ENCODE assay signal across 14 cellular contexts in genomic region chr2:60958800-60959199, GRCh38. TPM values are rescaled to one million over a fixed set of nuclear protein-coding genes. Genes with fewer than 3 reads are reported as not detected.
DNase-seq lines count a peak whose midpoint lies in the region; ATAC-seq and TF ChIP-seq lines count a peak whose summit lies in the region.
"Had no signal": no experiment of that assay in that cellular context is flagged by ENCODE, and none has a peak within 500 bp of the region (broad histone marks: within the 10 kb centered on the region; RNA-seq: fewer than 3 reads in every experiment).

No MANE protein-coding gene starts in this region.

- H3K4me1 ChIP-seq in OCI-LY7 (ENCODE audit: insufficient read depth, low read length, poor library complexity, severe bottlenecking) (no peaks in the 10 kb centered on the region), sigmoid colon (no peaks in the 10 kb centered on the region)
- H3K4me1 ChIP-seq: Peyer's patch had no signal

- H3K4me2 ChIP-seq in OCI-LY7 (ENCODE audit: low read length): no peak overlapping the region

- no peak for TF ChIP-seq EP300 in sigmoid colon (IDR thresholded peaks at IDR 0.05)

- CTCF ChIA-PET in OCI-LY7 (lab: Charles Lee; ENCODE audit: unreplicated experiment): no interaction called here

- H3K4me3 ChIP-seq in AG09309 (ENCODE audit: control insufficient read depth, low read depth, low read length) (no peak overlapping the region), epithelial cell of proximal tubule (ENCODE audit: low read depth, low read length) (no peak overlapping the region), OCI-LY7 (ENCODE audit: low read depth, low read length, poor library complexity, severe bottlenecking) (no peak overlapping the region), sigmoid colon (no peak overlapping the region)
- H3K4me3 ChIP-seq: Peyer's patch had no signal

- no peak for TF ChIP-seq POLR2A in sigmoid colon (IDR thresholded peaks at IDR 0.05)

- H3K27me3 ChIP-seq in sigmoid colon: no peaks in the 10 kb centered on the region
- H3K27me3 ChIP-seq: Peyer's patch had no signal

- H3K36me3 ChIP-seq in OCI-LY7 (ENCODE audit: insufficient read depth, low read length) (peaks cover 4% of the 10 kb centered on the region; the same call in 1 of the 2 replicates), sigmoid colon (peaks cover 0 to 7% (median 0%) of the 10 kb centered on the region in 4 donors)

- DNase-seq in AG09309 (ENCODE audit: low read depth) (peak; percentile 20), M059J (ENCODE audit: low read depth) (peak; percentile 79), epithelial cell of proximal tubule (ENCODE audit: low read depth) (peak; percentile 71), non-pigmented ciliary epithelial cell (ENCODE audit: low read depth) (peak; percentile 40), OCI-LY7 (ENCODE audit: low spot score) (no peak), sigmoid colon (no peak)
- DNase-seq: activated naive CD8-positive, alpha-beta T cell treated with anti-CD3 and anti-CD28 coated beads, Interleukin-2, amount 10 ng/mL, durations not matched to agents 7 days and 5 days; C1 segment of cervical spinal cord; effector CD8-positive, alpha-beta T cell; GDM1; naive B cell; Peyer's patch had no signal

- TF ChIP-seq CTCF in AG09309 (IDR thresholded peaks at IDR 0.05; ENCODE audit: control insufficient read depth, insufficient read depth, low read depth, low read length, missing control alignments) (no peak), epithelial cell of proximal tubule (conservative IDR thresholded peaks at IDR 0.05; ENCODE audit: low read depth, low read length) (no peak), OCI-LY7 (conservative IDR thresholded peaks at IDR 0.05; ENCODE audit: low read length) (no peak), sigmoid colon (IDR thresholded peaks at IDR 0.05) (no peak)

- no peaks in the 10 kb centered on the region for H3K79me2 ChIP-seq in OCI-LY7 (ENCODE audit: insufficient read depth, low read depth, low read length)

- H3K27ac ChIP-seq in OCI-LY7 (ENCODE audit: low read depth, low read length, poor library complexity, severe bottlenecking) (no peak overlapping the region), sigmoid colon (no peak overlapping the region)

- ATAC-seq in GM21515 (IDR thresholded peaks at IDR 0.05; ENCODE audit: unreplicated experiment) (no peak), GM21529 (IDR thresholded peaks at IDR 0.05; ENCODE audit: unreplicated experiment) (no peak)

- POLR2A ChIA-PET in OCI-LY7 (lab: Charles Lee): interaction anchor here (0.7 kb wide), 1 partner anchor 617 kb away, joined by 3 read pairs; no protein-coding TSS in a partner anchor

- intact Hi-C loops in OCI-LY7 (cut with micrococcal nuclease; ENCODE audit: unreplicated experiment) (no loop called here), sigmoid colon (cut with DNase I) (no loop called here)

- 45 to 73% methylated on average over 3 of the region's 3 CpGs for WGBS in sigmoid colon, 2 donors

- no peaks in the 10 kb centered on the region for H4K20me1 ChIP-seq in OCI-LY7 (ENCODE audit: insufficient read depth, low read length)

- no peaks in the 10 kb centered on the region for H3K9me3 ChIP-seq in OCI-LY7 (ENCODE audit: low read length)
- H3K9me3 ChIP-seq in sigmoid colon: no peaks in the 10 kb centered on the region
- H3K9me3 ChIP-seq: Peyer's patch had no signal

- no TSS peak for BruUV-seq in OCI-LY7 (replicated peaks; lab: Mats Ljungman, UMichigan)

- no peaks in the 10 kb centered on the region for H3K9me2 ChIP-seq in OCI-LY7 (ENCODE audit: insufficient read depth, low read length)

- H2AFZ ChIP-seq in OCI-LY7 (ENCODE audit: low read length): no peak overlapping the region

RNA-seq across cellular contexts. Expression of gene PEX13, which starts 58.7 kb away (rescaled TPM):
- 47.8 and 59.4 TPM in 2 replicates for total RNA-seq in M059J (2014; rRNA removed; shearing (Covaris generic))
- total RNA-seq in epithelial cell of proximal tubule: 29.6 and 30.3 TPM in 2 replicates
- total RNA-seq in OCI-LY7 (2014; rRNA removed; shearing (Covaris generic)): 18.9 and 20.3 TPM in 2 replicates
- total RNA-seq in OCI-LY7 (2022): 23.4 and 27.6 TPM in 2 replicates
- 10 to 100 TPM; 19.1 to 61.6 (median 30.4) TPM for total RNA-seq in sigmoid colon
- polyA plus RNA-seq in sigmoid colon: 10 to 100 TPM; 12.0 to 14.3 (median 12.8) TPM

RNA-seq across cellular contexts. Expression of gene PUS10, which starts 59.3 kb away (rescaled TPM):
- total RNA-seq in M059J (2014; rRNA removed; shearing (Covaris generic)): 5.7 and 6.8 TPM in 2 replicates
- total RNA-seq in epithelial cell of proximal tubule: 2.0 and 4.0 TPM in 2 replicates
- total RNA-seq in OCI-LY7 (2014; rRNA removed; shearing (Covaris generic)): 3.3 and 5.6 TPM in 2 replicates
- 7.5 and 8.6 TPM in 2 replicates for total RNA-seq in OCI-LY7 (2022)
- total RNA-seq in sigmoid colon: 1 to 10 TPM; 3.1 to 7.6 (median 5.5) TPM
- 1 to 10 TPM; 4.2 to 8.3 (median 4.6) TPM for polyA plus RNA-seq in sigmoid colon

Comparison
In these comparisons a context has a peak if more than half of its experiments do, and no peak if none do; other contexts are left out.
1. DNase-seq: peak in AG09309 (single experiment), M059J (single experiment), epithelial cell of proximal tubule (single experiment) and non-pigmented ciliary epithelial cell (single experiment); none in OCI-LY7 (single experiment) and sigmoid colon (single experiment).